In the genomic region with DNA sequence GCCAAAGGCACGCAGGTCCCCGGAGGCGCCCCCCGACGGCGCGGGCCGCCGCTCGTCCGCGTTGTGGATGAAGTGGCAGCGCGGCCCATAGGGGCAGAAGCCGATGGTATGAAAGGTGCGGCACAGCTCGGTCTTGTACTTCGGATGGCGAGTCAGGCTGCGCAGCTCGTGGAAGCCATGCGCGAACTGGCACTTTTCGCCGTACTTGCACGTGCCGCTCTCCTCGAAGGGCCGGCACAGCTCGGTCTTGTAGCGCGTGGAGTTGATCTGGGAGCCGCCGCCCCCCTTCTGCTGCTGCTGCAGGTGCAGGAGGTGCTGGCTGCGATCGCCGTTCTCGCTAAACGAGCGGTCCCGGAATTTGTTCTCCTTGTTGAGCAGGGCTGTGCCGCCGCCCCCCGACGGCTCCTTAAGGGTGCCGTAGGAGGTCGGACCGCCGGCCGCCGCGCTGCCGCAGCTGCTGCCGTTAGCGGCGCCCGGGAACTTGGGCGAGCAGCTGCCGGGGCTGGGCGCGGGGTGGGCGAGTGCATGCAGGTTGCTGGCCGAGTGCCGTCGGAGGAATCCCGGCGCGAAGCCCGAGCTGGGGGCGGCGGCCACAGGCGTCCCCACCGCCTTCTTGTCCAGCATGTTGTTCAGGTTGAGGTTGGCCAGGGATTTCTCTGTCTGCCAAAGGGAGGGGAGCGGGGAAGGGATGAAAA, we compare ENCODE assay signal across 8 cellular contexts. TPM values are rescaled to one million over a fixed set of nuclear protein-coding genes. Genes with fewer than 3 reads are reported as not detected.
DNase-seq lines count a peak whose midpoint lies in the region; ATAC-seq and TF ChIP-seq lines count a peak whose summit lies in the region.

No MANE protein-coding gene starts in this region.

- H3K27me3 ChIP-seq in CD8-positive, alpha-beta memory T cell (ENCODE audit: insufficient read depth, low read length, poor library complexity, severe bottlenecking), result no peaks in the 10 kb centered on the region
- H3K27me3 ChIP-seq in IMR-90 (ENCODE audit: control insufficient read depth, insufficient read depth, low read length), result no peaks in the 10 kb centered on the region

- CTCF ChIA-PET in CD8-positive, alpha-beta memory T cell (lab: Charles Lee), result interaction anchor here (1.0 to 19.6 kb wide), 5 partner anchors 10 to 91 kb away, joined by 3 to 820 read pairs (median 16); no protein-coding TSS in a partner anchor
- CTCF ChIA-PET in IMR-90 (lab: Yijun Ruan, JAX), result interaction anchor here (2.2 kb wide), 1 partner anchor 250 kb away, joined by 8 read pairs; no protein-coding TSS in a partner anchor

- peak; percentile 45 to 90 (median 71) for DNase-seq in CD8-positive, alpha-beta memory T cell
- DNase-seq in IMR-90 (peak; percentile 64), dermis blood vessel endothelial cell (peak; percentile 73), memory B cell (ENCODE audit: low spot score in 2 of 2) (peak; percentile 65 to 69), cerebellum (ENCODE audit: low spot score) (no peak)
- DNase-seq in activated CD4-positive, alpha-beta T cell treated with anti-CD3 and anti-CD28 coated beads, Interleukin-2, amount 10 ng/mL, durations not matched to agents 24 days and 14 days, result peak; percentile 91
- DNase-seq in stimulated activated CD8-positive, alpha-beta memory T cell treated with anti-CD3 and anti-CD28 coated beads, Interleukin-15, amount 100 ng/mL, for 48 hours (ENCODE audit: low read depth in 2 of 2), result peak; percentile 43 to 53

- peaks cover 8 to 18% of the 10 kb centered on the region in 2 experiments; a peak in 3 of 4 replicates for H3K79me1 ChIP-seq in IMR-90 (ENCODE audit: low read depth in 1 of 2, low read length in 2 of 2)

- H3K4ac ChIP-seq in IMR-90 (ENCODE audit: low read depth, low read length), result peak overlapping the region; percentile 92

- peak overlapping the region; percentile 98 for H2BK5ac ChIP-seq in IMR-90 (ENCODE audit: low read depth, low read length, poor library complexity, severe bottlenecking)

- no peak for TF ChIP-seq RAD21 in IMR-90 (IDR thresholded peaks at IDR 0.05; ENCODE audit: low read length)

- H2AK9ac ChIP-seq in IMR-90 (replicated peaks; ENCODE audit: low read depth, low read length, poor library complexity), result peak overlapping the region; percentile 97

- ATAC-seq in IMR-90 (ENCODE audit: low read depth) (no peak), memory B cell (ENCODE audit: low read depth) (no peak), GM18907 (IDR thresholded peaks at IDR 0.05; ENCODE audit: unreplicated experiment) (no peak)

- peak overlapping the region; percentile 91 for H3K9ac ChIP-seq in IMR-90 (ENCODE audit: low read depth, low read length)

- peak overlapping the region; percentile 99 for H3K4me3 ChIP-seq in CD8-positive, alpha-beta memory T cell (ENCODE audit: low read length)
- H3K4me3 ChIP-seq in IMR-90 (ENCODE audit: insufficient read depth, low read depth, low read length), result peak overlapping the region; percentile 87

- H3K27me3 Mint-ChIP-seq in CD8-positive, alpha-beta memory T cell, result peaks cover 0 to 41% of the 10 kb centered on the region in 2 donors
- H3K27me3 Mint-ChIP-seq in activated CD4-positive, alpha-beta T cell treated with anti-CD3 and anti-CD28 coated beads, Interleukin-2, amount 10 ng/mL, durations not matched to agents 24 days and 14 days, result peaks cover 2% of the 10 kb centered on the region
- H3K27me3 Mint-ChIP-seq in memory B cell, result no peaks in the 10 kb centered on the region

- no peaks in the 10 kb centered on the region; the same call in 1 of the 2 replicates for H3K9me1 ChIP-seq in IMR-90 (ENCODE audit: insufficient read depth, low read length)

- H3K4me2 ChIP-seq in IMR-90 (ENCODE audit: low read depth, low read length), result peak overlapping the region; percentile 61

- peak overlapping the region; percentile 70; the same call in 1 of the 2 replicates for H4K91ac ChIP-seq in IMR-90 (ENCODE audit: insufficient read depth, low read depth, low read length)

- peak overlapping the region; percentile 88 to 98 (median 94) for H3K27ac Mint-ChIP-seq in CD8-positive, alpha-beta memory T cell
- peak overlapping the region; percentile 97 for H3K27ac Mint-ChIP-seq in activated CD4-positive, alpha-beta T cell treated with anti-CD3 and anti-CD28 coated beads, Interleukin-2, amount 10 ng/mL, durations not matched to agents 24 days and 14 days
- H3K27ac Mint-ChIP-seq in memory B cell, result peak overlapping the region; percentile 95

- peak overlapping the region; percentile 63 for H3K18ac ChIP-seq in IMR-90 (ENCODE audit: low read depth, low read length)

- peaks cover 37% of the 10 kb centered on the region for H4K20me1 ChIP-seq in IMR-90 (ENCODE audit: insufficient read depth, low read length)

- dilution Hi-C loops in IMR-90 (cut with HindIII; ENCODE audit: low sequenced_read_pairs, unreplicated experiment), result no loop called here

- H3K9me3 ChIP-seq in CD8-positive, alpha-beta memory T cell (ENCODE audit: low read length), result no peaks in the 10 kb centered on the region
- H3K9me3 ChIP-seq in IMR-90 (ENCODE audit: control insufficient read depth, insufficient read depth, low read length), result no peaks in the 10 kb centered on the region

- no peak overlapping the region for H2BK15ac ChIP-seq in IMR-90 (ENCODE audit: low read depth, low read length)

- TSS peak; percentile 53 for BruUV-seq in IMR-90 (replicated peaks; lab: Mats Ljungman, UMichigan)

- peaks cover 28 to 69% (median 30%) of the 10 kb centered on the region in 3 donors for H3K36me3 Mint-ChIP-seq in CD8-positive, alpha-beta memory T cell
- peaks cover 48% of the 10 kb centered on the region for H3K36me3 Mint-ChIP-seq in activated CD4-positive, alpha-beta T cell treated with anti-CD3 and anti-CD28 coated beads, Interleukin-2, amount 10 ng/mL, durations not matched to agents 24 days and 14 days (ENCODE audit: low read depth)
- H3K36me3 Mint-ChIP-seq in memory B cell, result peaks cover 28% of the 10 kb centered on the region

- WGBS in IMR-90 (ENCODE audit: extremely low coverage in 2 of 2, insufficient read length in 1 of 2), 2 experiments, result 1% methylated on average over 48 of the region's 74 CpGs; no CpG with 5 or more reads in 1 of the 2 experiments

- no peak for TF ChIP-seq POLR2A in IMR-90 (IDR thresholded peaks at IDR 0.05; ENCODE audit: low read depth, low read length)

- peak overlapping the region; percentile 92 for H3K14ac ChIP-seq in IMR-90 (replicated peaks; ENCODE audit: low read depth, low read length)

- peak overlapping the region; percentile 97 for H3K27ac ChIP-seq in CD8-positive, alpha-beta memory T cell (ENCODE audit: low read depth, low read length)
- peak overlapping the region; percentile 96 for H3K27ac ChIP-seq in IMR-90 (ENCODE audit: insufficient read depth, low read length)

- in situ Hi-C loops in IMR-90 (cut with MboI; ENCODE audit: low sequenced_read_pairs), result loop anchor here (10.0 kb wide), 2 partner anchors 150 to 250 kb away; no protein-coding TSS in a partner anchor

- H3K56ac ChIP-seq in IMR-90 (ENCODE audit: extremely low read depth, insufficient read depth, low read length), result peak overlapping the region; percentile 91; the same call in 1 of the 2 replicates

- H4K8ac ChIP-seq in IMR-90 (ENCODE audit: low read depth in 2 of 2, low read length in 2 of 2), result peak overlapping the region; percentile 29 to 68; a peak in 2 of 4 replicates

- peak overlapping the region; percentile 27; the same call in 1 of the 2 replicates for H4K5ac ChIP-seq in IMR-90 (ENCODE audit: low read depth, low read length)

- TF ChIP-seq CTCF in IMR-90 (conservative IDR thresholded peaks at IDR 0.05; ENCODE audit: low read depth, low read length), result no peak

- peaks cover 0 to 6% (median 3%) of the 10 kb centered on the region in 5 donors for H3K9me3 Mint-ChIP-seq in CD8-positive, alpha-beta memory T cell
- no peaks in the 10 kb centered on the region for H3K9me3 Mint-ChIP-seq in activated CD4-positive, alpha-beta T cell treated with anti-CD3 and anti-CD28 coated beads, Interleukin-2, amount 10 ng/mL, durations not matched to agents 24 days and 14 days
- no peaks in the 10 kb centered on the region for H3K9me3 Mint-ChIP-seq in memory B cell

- H3K36me3 ChIP-seq in CD8-positive, alpha-beta memory T cell (ENCODE audit: insufficient read depth, low read length), result peaks cover 47% of the 10 kb centered on the region
- H3K36me3 ChIP-seq in IMR-90 (ENCODE audit: control insufficient read depth, insufficient read depth, low read length), result peaks cover 24% of the 10 kb centered on the region

- H2BK20ac ChIP-seq in IMR-90 (ENCODE audit: low read depth, low read length), result no peak overlapping the region

- peak overlapping the region; percentile 49 for H2AK5ac ChIP-seq in IMR-90 (ENCODE audit: low read depth, low read length)

- peak overlapping the region; percentile 80 to 99 (median 98) for H3K4me3 Mint-ChIP-seq in CD8-positive, alpha-beta memory T cell
- peak overlapping the region; percentile 99 for H3K4me3 Mint-ChIP-seq in activated CD4-positive, alpha-beta T cell treated with anti-CD3 and anti-CD28 coated beads, Interleukin-2, amount 10 ng/mL, durations not matched to agents 24 days and 14 days
- H3K4me3 Mint-ChIP-seq in memory B cell, result peak overlapping the region; percentile 97

- H3K4me1 Mint-ChIP-seq in CD8-positive, alpha-beta memory T cell, result peaks cover 39 to 42% (median 42%) of the 10 kb centered on the region in 3 donors
- H3K4me1 Mint-ChIP-seq in activated CD4-positive, alpha-beta T cell treated with anti-CD3 and anti-CD28 coated beads, Interleukin-2, amount 10 ng/mL, durations not matched to agents 24 days and 14 days, result peaks cover 48% of the 10 kb centered on the region
- peaks cover 35% of the 10 kb centered on the region for H3K4me1 Mint-ChIP-seq in memory B cell

- H3K4me1 ChIP-seq in CD8-positive, alpha-beta memory T cell (ENCODE audit: insufficient read depth, low read length), result peaks cover 29% of the 10 kb centered on the region
- H3K4me1 ChIP-seq in IMR-90 (ENCODE audit: control insufficient read depth, insufficient read depth, low read length), result peaks cover 8% of the 10 kb centered on the region

- H2BK120ac ChIP-seq in IMR-90 (ENCODE audit: low read depth, low read length), result peak overlapping the region; percentile 88

- peak overlapping the region; percentile 77 for H3K23ac ChIP-seq in IMR-90 (ENCODE audit: low read depth, low read length)

- H2AFZ ChIP-seq in IMR-90 (replicated peaks; ENCODE audit: low read length, poor library complexity), result peak overlapping the region; percentile 83

- POLR2A ChIA-PET in CD8-positive, alpha-beta memory T cell (lab: Charles Lee), result interaction anchor here (0.5 to 13.5 kb wide), 9 partner anchors 13 to 415 kb away, joined by 3 to 590 read pairs (median 6); no protein-coding TSS in a partner anchor
- POLR2A ChIA-PET in IMR-90 (lab: Charles Lee; ENCODE audit: unreplicated experiment), result interaction anchor here (1.2 kb wide), 1 partner anchor 124 kb away, joined by 3 read pairs; no protein-coding TSS in a partner anchor

- intact Hi-C loops in IMR-90 (cut with micrococcal nuclease), result loop anchor here (5.0 kb wide), 1 partner anchor 117 kb away; no protein-coding TSS in a partner anchor
- intact Hi-C loops in activated CD4-positive, alpha-beta T cell treated with anti-CD3 and anti-CD28 coated beads, Interleukin-2, amount 10 ng/mL, durations not matched to agents 24 days and 14 days (cut with micrococcal nuclease), result loop anchor here (5.0 kb wide), 2 partner anchors 332 to 372 kb away; a partner anchor contains a TSS

RNA-seq across cellular contexts. Expression of a gene that starts 1.2 kb away (rescaled TPM):
- total RNA-seq in CD8-positive, alpha-beta memory T cell, result 10 to 100 TPM; 98.0 to 98.6 TPM
- 737 TPM for polyA plus RNA-seq in CD8-positive, alpha-beta memory T cell
- total RNA-seq in IMR-90 (2012; rRNA removed) (1.8 and 2.2 TPM in 2 replicates), dermis blood vessel endothelial cell (13.1 and 30.7 TPM in 2 replicates), cerebellum (6.6 TPM)
- polyA plus RNA-seq in IMR-90 (2012; rRNA removed), result 20.1 and 20.8 TPM in 2 replicates
- polyA plus RNA-seq in IMR-90 (2012; cell fraction: cytosol; rRNA removed), result 8.6 and 34.8 TPM in 2 replicates
- polyA plus RNA-seq in IMR-90 (2012; cell fraction: nucleus; rRNA removed; ENCODE audit: low replicate concordance), result 19.6 and 31.4 TPM in 2 replicates
- total RNA-seq in activated CD4-positive, alpha-beta T cell treated with anti-CD3 and anti-CD28 coated beads, Interleukin-2, amount 10 ng/mL, durations not matched to agents 24 days and 14 days, result 92.8 and 93.1 TPM in 2 replicates
